17 cellular contexts compared by ENCODE assay signal in genomic region chr17:39139137-39139516, GRCh38. TPM values are rescaled to one million over a fixed set of nuclear protein-coding genes. Genes with fewer than 3 reads are reported as not detected.
DNase-seq lines count a peak whose midpoint lies in the region; ATAC-seq and TF ChIP-seq lines count a peak whose summit lies in the region.
"Had no signal": no experiment of that assay in that cellular context is flagged by ENCODE, and none has a peak within 500 bp of the region (broad histone marks: within the 10 kb centered on the region; RNA-seq: fewer than 3 reads in every experiment).

No MANE protein-coding gene starts in this region.

- H3K36me3 ChIP-seq in SJCRH30, result no peaks in the 10 kb centered on the region
- H3K36me3 ChIP-seq: pancreas had no signal

- peaks cover 21% of the 10 kb centered on the region for H3K4me1 ChIP-seq in SJCRH30

- no peak overlapping the region for H3K4me3 Mint-ChIP-seq in activated naive CD4-positive, alpha-beta T cell treated with anti-CD3 and anti-CD28 coated beads, Interleukin-2, amount 10 ng/mL, durations not matched to agents 7 days and 5 days
- no peak overlapping the region for H3K4me3 Mint-ChIP-seq in naive thymus-derived CD8-positive, alpha-beta T cell
- H3K4me3 Mint-ChIP-seq: activated naive CD4-positive, alpha-beta T cell treated with anti-CD3 and anti-CD28 coated beads, Interleukin-2, amount 50 U/mL, for 24 hours; immature natural killer cell had no signal

- POLR2A ChIA-PET in naive thymus-derived CD8-positive, alpha-beta T cell (lab: Charles Lee), result no interaction called here

- peaks cover 19% of the 10 kb centered on the region for H3K27me3 Mint-ChIP-seq in activated naive CD4-positive, alpha-beta T cell treated with anti-CD3 and anti-CD28 coated beads, Interleukin-2, amount 10 ng/mL, durations not matched to agents 7 days and 5 days
- no peaks in the 10 kb centered on the region for H3K27me3 Mint-ChIP-seq in naive thymus-derived CD8-positive, alpha-beta T cell
- H3K27me3 Mint-ChIP-seq: activated naive CD4-positive, alpha-beta T cell treated with anti-CD3 and anti-CD28 coated beads, Interleukin-2, amount 50 U/mL, for 24 hours had no signal

- no peaks in the 10 kb centered on the region for H3K9me3 Mint-ChIP-seq in activated naive CD4-positive, alpha-beta T cell treated with anti-CD3 and anti-CD28 coated beads, Interleukin-2, amount 10 ng/mL, durations not matched to agents 7 days and 5 days
- H3K9me3 Mint-ChIP-seq in naive thymus-derived CD8-positive, alpha-beta T cell, result peaks cover 0 to 2% (median 0%) of the 10 kb centered on the region in 9 donors
- H3K9me3 Mint-ChIP-seq: activated naive CD4-positive, alpha-beta T cell treated with anti-CD3 and anti-CD28 coated beads, Interleukin-2, amount 50 U/mL, for 24 hours; immature natural killer cell had no signal

- ATAC-seq in esophagus mucosa, result peak; percentile 29
- ATAC-seq in naive thymus-derived CD8-positive, alpha-beta T cell, result no peak
- no peak for ATAC-seq in GM21619 (IDR thresholded peaks at IDR 0.05; ENCODE audit: unreplicated experiment)
- ATAC-seq in HG03196 (IDR thresholded peaks at IDR 0.05; ENCODE audit: unreplicated experiment), result no peak

- H3K36me3 Mint-ChIP-seq in activated naive CD4-positive, alpha-beta T cell treated with anti-CD3 and anti-CD28 coated beads, Interleukin-2, amount 10 ng/mL, durations not matched to agents 7 days and 5 days, result no peaks in the 10 kb centered on the region
- H3K36me3 Mint-ChIP-seq in naive thymus-derived CD8-positive, alpha-beta T cell, result peaks cover 0 to 22% (median 18%) of the 10 kb centered on the region in 3 donors
- H3K36me3 Mint-ChIP-seq: immature natural killer cell had no signal

- H3K4me1 Mint-ChIP-seq in activated naive CD4-positive, alpha-beta T cell treated with anti-CD3 and anti-CD28 coated beads, Interleukin-2, amount 10 ng/mL, durations not matched to agents 7 days and 5 days, result no peaks in the 10 kb centered on the region
- peaks cover 0 to 17% (median 3%) of the 10 kb centered on the region in 4 donors for H3K4me1 Mint-ChIP-seq in naive thymus-derived CD8-positive, alpha-beta T cell
- H3K4me1 Mint-ChIP-seq: activated naive CD4-positive, alpha-beta T cell treated with anti-CD3 and anti-CD28 coated beads, Interleukin-2, amount 50 U/mL, for 24 hours; immature natural killer cell had no signal

- H3K9me3 ChIP-seq in SJCRH30 (replicated peaks), result 0 out of 2 replicates have a peak, but pooled peaks cover 3% of the 10 kb centered on the region
- H3K9me3 ChIP-seq: pancreas had no signal

- H3K27ac Mint-ChIP-seq in activated naive CD4-positive, alpha-beta T cell treated with anti-CD3 and anti-CD28 coated beads, Interleukin-2, amount 10 ng/mL, durations not matched to agents 7 days and 5 days, result no peak overlapping the region
- H3K27ac Mint-ChIP-seq in naive thymus-derived CD8-positive, alpha-beta T cell, result no peak overlapping the region
- H3K27ac Mint-ChIP-seq: activated naive CD4-positive, alpha-beta T cell treated with anti-CD3 and anti-CD28 coated beads, Interleukin-2, amount 50 U/mL, for 24 hours had no signal

- no peaks in the 10 kb centered on the region for H3K27me3 ChIP-seq in SJCRH30
- H3K27me3 ChIP-seq: pancreas had no signal

- TF ChIP-seq CTCF in retinal pigment epithelial cell (conservative IDR thresholded peaks at IDR 0.05; ENCODE audit: low read depth, low read length), result no peak

- peak overlapping the region; percentile 81 for H3K27ac ChIP-seq in SJCRH30
- H3K27ac ChIP-seq: pancreas had no signal

- CTCF ChIA-PET in activated naive CD4-positive, alpha-beta T cell treated with anti-CD3 and anti-CD28 coated beads, Interleukin-2, amount 10 ng/mL, durations not matched to agents 7 days and 5 days (lab: Charles Lee), result no interaction called here

- H3K4me3 ChIP-seq in SJCRH30 (peak overlapping the region; percentile 21; the same call in 1 of the 2 replicates), retinal pigment epithelial cell (ENCODE audit: low read length) (no peak overlapping the region)
- H3K4me3 ChIP-seq: pancreas, SK-N-MC had no signal

- DNase-seq in H4 (ENCODE audit: low spot score), result peak; percentile 83
- peak; percentile 67 to 73 for DNase-seq in SJCRH30
- peak; percentile 51 for DNase-seq in retinal pigment epithelial cell (ENCODE audit: low read depth)
- DNase-seq in activated naive CD4-positive, alpha-beta T cell treated with anti-CD3 and anti-CD28 coated beads, Interleukin-2, amount 10 ng/mL, durations not matched to agents 7 days and 5 days, result no peak
- DNase-seq in naive thymus-derived CD8-positive, alpha-beta T cell, result no peak
- DNase-seq: activated CD4-positive, alpha-beta T cell treated with anti-CD3 and anti-CD28 coated beads, Interleukin-2, amount 50 U/mL, for 1 hour; DMS79 treated with DMSO at 0.1 percent for 48 hours; effector memory CD4-positive, alpha-beta T cell; immature natural killer cell; Kasumi-1; NCI-H446 treated with DMSO at 0.1 percent for 48 hours; pancreas had no signal

RNA-seq across cellular contexts. Expression of gene PLXDC1, which starts 12.3 kb away (rescaled TPM):
- total RNA-seq in H4 (2014; rRNA removed; shearing (Covaris generic)), result 0.21 TPM in 1 of 2 replicates, not detected in the other
- 0.06 TPM in 1 of 2 replicates, not detected in the other for total RNA-seq in SJCRH30 (2014; rRNA removed; shearing (Covaris generic))
- total RNA-seq in esophagus mucosa, result 3.1 TPM
- 10 to 100 TPM; 34.4 to 37.3 TPM for total RNA-seq in naive thymus-derived CD8-positive, alpha-beta T cell
- 10 to 100 TPM; 14.0 to 23.6 (median 15.9) TPM for polyA plus RNA-seq in naive thymus-derived CD8-positive, alpha-beta T cell

RNA-seq across cellular contexts. Expression of gene ARL5C, which starts 26.8 kb away (rescaled TPM):
- total RNA-seq in H4 (2014; rRNA removed; shearing (Covaris generic)), result not detected in 2 replicates
- total RNA-seq in SJCRH30 (2014; rRNA removed; shearing (Covaris generic)), result not detected in 2 replicates
- not detected for total RNA-seq in esophagus mucosa
- not detected for total RNA-seq in naive thymus-derived CD8-positive, alpha-beta T cell
- polyA plus RNA-seq in naive thymus-derived CD8-positive, alpha-beta T cell, result not detected
- polyA plus RNA-seq: immature natural killer cell had no signal

RNA-seq across cellular contexts. Expression of gene CACNB1, which starts 58.3 kb away (rescaled TPM):
- total RNA-seq in H4 (2014; rRNA removed; shearing (Covaris generic)), result 1.0 and 3.9 TPM in 2 replicates
- total RNA-seq in SJCRH30 (2014; rRNA removed; shearing (Covaris generic)), result 4.6 and 8.3 TPM in 2 replicates
- total RNA-seq in esophagus mucosa, result 2.0 TPM
- total RNA-seq in naive thymus-derived CD8-positive, alpha-beta T cell, result 10 to 100 TPM; 11.8 to 12.0 TPM
- polyA plus RNA-seq in naive thymus-derived CD8-positive, alpha-beta T cell, result under 1 TPM in 2 of 3 donors, not detected in 1; 0.75 to 0.82 TPM

Comparison
In these comparisons a context has a peak if more than half of its experiments do, and no peak if none do; other contexts are left out.
1. DNase-seq: peak in H4 (single experiment), SJCRH30 (2 of 2) and retinal pigment epithelial cell (single experiment); none in activated naive CD4-positive, alpha-beta T cell treated with anti-CD3 and anti-CD28 coated beads, Interleukin-2, amount 10 ng/mL, durations not matched to agents 7 days and 5 days (single experiment) and naive thymus-derived CD8-positive, alpha-beta T cell (0 of 10).